Comparison of ENCODE assay signal across 8 cellular contexts in genomic region chr2:167294031-167294774, GRCh38. TPM values are rescaled to one million over a fixed set of nuclear protein-coding genes. Genes with fewer than 3 reads are reported as not detected.
DNase-seq lines count a peak whose midpoint lies in the region; ATAC-seq and TF ChIP-seq lines count a peak whose summit lies in the region.

No MANE protein-coding gene starts in this region.

- no peaks in the 10 kb centered on the region for H3K9me3 Mint-ChIP-seq in Calu3 (ENCODE audit: low read depth, unreplicated experiment)

- TF ChIP-seq CTCF in Calu3 (IDR thresholded peaks at IDR 0.05; ENCODE audit: unreplicated experiment): no peak
- no peak for TF ChIP-seq CTCF in MM.1S (IDR thresholded peaks at IDR 0.05; ENCODE audit: low read length)
- TF ChIP-seq CTCF in cardiac fibroblast (IDR thresholded peaks at IDR 0.05; ENCODE audit: low read depth, low read length): no peak
- TF ChIP-seq CTCF in stomach (IDR thresholded peaks at IDR 0.05): no peak

- DNase-seq in Calu3: peak; percentile 49
- DNase-seq in MM.1S: no peak
- peak; percentile 13 to 52 for DNase-seq in cardiac fibroblast (ENCODE audit: low read depth in 2 of 2)
- peak; percentile 70 for DNase-seq in islet precursor cell
- no peak for DNase-seq in stomach
- no peak for DNase-seq in KG1 (lab: John Stamatoyannopoulos, UW)
- DNase-seq in NCI-H510A treated with DMSO at 0.1 percent for 48 hours (lab: John Stamatoyannopoulos, UW): no peak

- H3K9me3 ChIP-seq in MM.1S (replicated peaks; ENCODE audit: insufficient read depth, low read length): no peaks in the 10 kb centered on the region
- no peaks in the 10 kb centered on the region for H3K9me3 ChIP-seq in stomach

- no peaks in the 10 kb centered on the region for H3K4me1 Mint-ChIP-seq in Calu3 (ENCODE audit: low read depth, unreplicated experiment)

- H3K27me3 ChIP-seq in MM.1S (replicated peaks; ENCODE audit: insufficient read depth, low read length): no peaks in the 10 kb centered on the region
- H3K27me3 ChIP-seq in stomach: peaks cover 0 to 64% (median 17%) of the 10 kb centered on the region in 3 donors

- H3K4me1 ChIP-seq in MM.1S (ENCODE audit: low read length) (no peaks in the 10 kb centered on the region), stomach (peaks cover 12 to 25% (median 22%) of the 10 kb centered on the region in 4 donors)

- H3K36me3 ChIP-seq in MM.1S (replicated peaks; ENCODE audit: insufficient read depth, low read length) (no peaks in the 10 kb centered on the region), stomach (no peaks in the 10 kb centered on the region)

- H3K9me2 ChIP-seq in MM.1S (replicated peaks; ENCODE audit: insufficient read depth, low read length): no peaks in the 10 kb centered on the region

- no peaks in the 10 kb centered on the region for H3F3A ChIP-seq in MM.1S (ENCODE audit: insufficient read depth, low read length)

- BruUV-seq in Calu3 (replicated peaks; lab: Mats Ljungman, UMichigan): no TSS peak

- intact Hi-C loops in Calu3 (cut with micrococcal nuclease; ENCODE audit: unreplicated experiment): no loop called here
- intact Hi-C loops in stomach (cut with DNase I; ENCODE audit: low total_unique reads): no loop called here

- no peak for ATAC-seq in GM21825 (IDR thresholded peaks at IDR 0.05; ENCODE audit: unreplicated experiment)

- H3K9ac ChIP-seq in MM.1S (ENCODE audit: low read length): no peak overlapping the region

- TF ChIP-seq POLR2A in stomach (IDR thresholded peaks at IDR 0.05): no peak

- H3K27ac ChIP-seq in MM.1S (ENCODE audit: low read length) (no peak overlapping the region), stomach (no peak overlapping the region)

- 2 to 9% (median 3%) methylated on average over 11 to 35 of the region's 35 CpGs for WGBS in stomach, 5 donors

- no peaks in the 10 kb centered on the region for H3K27me3 Mint-ChIP-seq in Calu3 (ENCODE audit: unreplicated experiment)

- H2AFZ ChIP-seq in MM.1S (ENCODE audit: low read length): no peak overlapping the region

- peak overlapping the region; percentile 79 for H3K4me3 Mint-ChIP-seq in Calu3 (ENCODE audit: low read depth, unreplicated experiment)

- no peak overlapping the region for H3K27ac Mint-ChIP-seq in Calu3 (ENCODE audit: unreplicated experiment)

- H4K20me1 ChIP-seq in MM.1S (ENCODE audit: insufficient read depth, low read length): no peaks in the 10 kb centered on the region

- peaks cover 22% of the 10 kb centered on the region for H3K36me3 Mint-ChIP-seq in Calu3 (ENCODE audit: insufficient read depth, unreplicated experiment)

- H3K4me2 ChIP-seq in MM.1S (ENCODE audit: low read depth, low read length): peak overlapping the region; percentile 99

- H3K79me2 ChIP-seq in MM.1S (ENCODE audit: low read length): no peaks in the 10 kb centered on the region

- peak overlapping the region; percentile 41 for H3K4me3 ChIP-seq in MM.1S (ENCODE audit: low read length)
- H3K4me3 ChIP-seq in cardiac fibroblast (replicated peaks in 1 of 2; ENCODE audit: low read depth in 2 of 2, low read length in 2 of 2): peak overlapping the region; percentile 54 to 56
- peak overlapping the region; percentile 60 to 77 (median 76) for H3K4me3 ChIP-seq in stomach

- no peak for TF ChIP-seq EP300 in stomach (IDR thresholded peaks at IDR 0.05)

- CTCF ChIA-PET in Calu3 (lab: Charles Lee): no interaction called here

RNA-seq across cellular contexts. Expression of gene B3GALT1, which starts 1.4 kb away (rescaled TPM):
- total RNA-seq in Calu3 (2022) (0.98 and 1.1 TPM in 2 replicates), stomach (under 1 TPM in 2 of 5 donors, not detected in 3; 0.29 to 0.55 TPM)
- under 1 TPM in 1 of 3 donors, not detected in 2; 0.05 TPM for polyA plus RNA-seq in stomach

Comparison
In these comparisons a context has a peak if more than half of its experiments do, and no peak if none do; other contexts are left out.
1. DNase-seq: peak in Calu3 (single experiment), cardiac fibroblast (2 of 2) and islet precursor cell (single experiment); none in MM.1S (single experiment), stomach (single experiment), KG1 (single experiment) and NCI-H510A treated with DMSO at 0.1 percent for 48 hours (single experiment).
2. Peak in every context shown above with its lines, with median percentiles within 50 percentile points of each other: H3K4me3 ChIP-seq.